7 cellular contexts compared by ENCODE assay signal in genomic region chr14:90880282-90880681, GRCh38.
"Had no signal": no experiment of that assay in that cellular context is flagged by ENCODE, and none has a peak within 500 bp of the region (broad histone marks: within the 10 kb centered on the region; RNA-seq: fewer than 3 reads in every experiment).

No MANE protein-coding gene starts in this region.

- DNase-seq: GDM1, GF-D8 had no signal

- FAIRE-seq: G401.6, GM12878, GM12891, GM12892, GM18507 had no signal

- ATAC-seq: GM12878 had no signal

- H3K4me3 ChIP-seq: GM12878 had no signal
